In the genomic region with DNA sequence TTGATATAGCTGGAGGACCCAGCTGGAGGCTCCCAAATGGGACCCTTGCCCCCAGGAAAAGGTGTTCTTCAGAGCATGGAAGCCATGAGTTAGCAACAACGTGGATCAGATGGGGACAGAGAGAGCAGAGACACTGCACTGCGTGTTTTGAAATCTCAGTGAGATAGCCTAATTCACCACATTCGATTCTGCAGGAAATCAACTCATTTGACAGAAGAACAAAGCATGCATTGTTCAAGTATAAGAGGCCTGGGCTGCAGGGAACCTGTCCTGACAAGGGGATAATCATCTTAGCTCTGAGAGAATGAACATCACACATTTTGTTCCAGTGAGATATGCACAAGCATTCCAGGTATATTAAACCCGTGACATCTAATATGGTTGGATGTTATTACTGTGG, we compare ENCODE assay signal across 18 cellular contexts.
"Had no signal": no experiment of that assay in that cellular context is flagged by ENCODE, and none has a peak within 500 bp of the region (broad histone marks: within the 10 kb centered on the region; RNA-seq: fewer than 3 reads in every experiment).

No MANE protein-coding gene starts in this region.

- H3K4me1 ChIP-seq: breast epithelium, esophagus muscularis mucosa, heart right ventricle, pancreas, prostate gland, uterus had no signal

- H3K4me3 ChIP-seq: breast epithelium, esophagus muscularis mucosa, heart right ventricle, mucosa of descending colon, pancreas, prostate gland, skin epidermis, thoracic aorta, uterus had no signal

- H3K36me3 ChIP-seq: breast epithelium, esophagus muscularis mucosa, heart right ventricle, pancreas, prostate gland, thoracic aorta, uterus had no signal

- H3K9me3 ChIP-seq: breast epithelium, esophagus muscularis mucosa, heart right ventricle, pancreas, prostate gland, thoracic aorta, uterus had no signal

- H3K27me3 ChIP-seq: breast epithelium, esophagus muscularis mucosa, pancreas, uterus had no signal

- DNase-seq: activated B cell treated with CpG ODN at 0.5 μM for 24 hours; activated CD4-positive, alpha-beta T cell treated with anti-CD3 and anti-CD28 coated beads, Interleukin-2, amount 50 U/mL, for 4 hours; activated naive CD4-positive, alpha-beta T cell; activated T-cell treated with anti-CD3 and anti-CD28 coated beads for 4 hours; activated T-cell treated with anti-CD3 and anti-CD28 coated beads, Interleukin-2, amount 50 U/mL, for 72 hours; dermis blood vessel endothelial cell; effector CD4-positive, alpha-beta T cell; foreskin melanocyte; heart right ventricle; mucosa of descending colon; pancreas; stimulated activated CD4-positive, alpha-beta T cell treated with anti-CD3 and anti-CD28 coated beads, Interleukin-4, amount 100 ng/mL, for 24 hours; uterus had no signal

- H3K27ac ChIP-seq: esophagus muscularis mucosa, heart right ventricle, pancreas, prostate gland, skin epidermis, thoracic aorta, uterus had no signal
